In the genomic region with DNA sequence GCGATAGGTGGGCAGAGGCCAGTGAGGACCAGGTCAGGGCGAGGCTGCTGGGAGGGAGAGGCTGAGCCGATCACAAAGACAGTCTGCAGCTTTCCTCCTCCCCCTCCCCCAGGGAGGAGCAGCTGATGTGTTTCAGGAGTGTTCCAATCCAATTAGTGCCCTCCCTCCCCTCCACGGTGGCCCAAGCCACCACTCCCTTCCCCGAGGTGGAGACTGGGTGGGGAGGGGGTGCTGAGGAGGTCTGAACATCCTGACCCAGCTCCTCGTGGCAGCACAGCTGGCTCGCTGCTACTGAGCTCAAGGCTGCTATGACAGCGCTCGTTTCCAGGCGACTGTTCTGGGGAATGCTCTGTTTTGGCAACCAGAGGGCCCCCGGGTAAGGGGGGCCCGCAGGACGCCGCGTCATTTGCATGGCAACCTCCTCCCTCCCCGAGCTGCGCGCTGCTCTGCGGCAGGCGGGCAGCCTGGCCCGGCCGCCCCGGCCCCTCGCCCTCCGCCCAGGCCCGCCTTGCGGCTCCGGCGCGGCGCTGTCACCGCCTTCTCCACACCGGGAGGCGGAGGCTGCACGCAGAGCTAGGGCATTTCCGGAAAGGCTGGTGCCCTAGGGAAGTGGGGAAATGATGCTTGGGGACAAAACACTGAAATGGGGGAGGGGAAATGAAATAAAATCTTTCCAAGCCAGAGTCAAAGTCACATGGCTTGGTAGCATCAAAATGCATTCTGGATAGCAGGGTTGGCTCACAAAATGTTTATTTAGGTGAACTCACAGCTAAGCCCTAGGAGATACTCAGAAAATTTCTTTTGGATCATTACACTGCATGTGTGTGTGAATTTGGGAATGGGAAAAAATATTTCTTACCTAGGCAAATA, we compare ENCODE assay signal across 7 cellular contexts.
A peak's percentile ranks its signal among the peaks of the same experiment; 100 is the strongest.
DNase-seq lines count a peak whose midpoint lies in the region; ATAC-seq and TF ChIP-seq lines count a peak whose summit lies in the region.

No MANE protein-coding gene starts in this region.

- H3K4me2 ChIP-seq in skeletal muscle satellite cell (ENCODE audit: low read length) = peak overlapping the region; percentile 83

- TF ChIP-seq CTCF in VCaP (conservative IDR thresholded peaks at IDR 0.05) = no peak; the same call in 1 of the 2 replicates

- in situ Hi-C loops in T47D (cut with HindIII; ENCODE audit: low pct_unique_long_range_greater_than_20kb, low sequenced_read_pairs) = no loop called here

- DNase-seq in NCI-H2107 treated with DMSO at 0.1 percent for 48 hours (lab: John Stamatoyannopoulos, UW; ENCODE audit: unreplicated experiment) = peak; percentile 72
- peak; percentile 63 to 81 for DNase-seq in T47D (ENCODE audit: low read depth in 1 of 2, low spot score in 1 of 2)

- H3K9ac ChIP-seq in iPS-20b (ENCODE audit: low read depth, low read length) (peak overlapping the region; percentile 73; the same call in 1 of the 2 replicates), skeletal muscle satellite cell (ENCODE audit: low read depth, low read length) (peak overlapping the region; percentile 74)

- H3K27ac ChIP-seq in VCaP (peak overlapping the region; percentile 99), iPS-20b (ENCODE audit: low read length) (peak overlapping the region; percentile 1)

- no peaks in the 10 kb centered on the region for H3K9me3 ChIP-seq in iPS-20b (ENCODE audit: insufficient read depth, low read depth, low read length)
- H3K9me3 ChIP-seq in skeletal muscle satellite cell (replicated peaks; ENCODE audit: low read length) = no peaks in the 10 kb centered on the region

- H3K4me1 ChIP-seq in iPS-20b (ENCODE audit: insufficient read depth, low read length) (peaks cover 30% of the 10 kb centered on the region), skeletal muscle satellite cell (ENCODE audit: control insufficient read depth, insufficient read depth, low read length) (peaks cover 19% of the 10 kb centered on the region)

- ATAC-seq in GM18517 (IDR thresholded peaks at IDR 0.05; ENCODE audit: unreplicated experiment) (peak; percentile 81), HG03039 (IDR thresholded peaks at IDR 0.05; ENCODE audit: unreplicated experiment) (peak; percentile 81)

- H3K27me3 ChIP-seq in iPS-20b (ENCODE audit: insufficient read depth, low read length) (no peaks in the 10 kb centered on the region), skeletal muscle satellite cell (ENCODE audit: control insufficient read depth, insufficient read depth, low read length) (no peaks in the 10 kb centered on the region)

- H3K4me3 ChIP-seq in iPS-20b (ENCODE audit: low read length) (peak overlapping the region; percentile 49), skeletal muscle satellite cell (ENCODE audit: low read length) (peak overlapping the region; percentile 64)

- H3K36me3 ChIP-seq in iPS-20b (ENCODE audit: insufficient read depth, low read depth, low read length) (no peaks in the 10 kb centered on the region), skeletal muscle satellite cell (ENCODE audit: insufficient read depth, low read length) (no peaks in the 10 kb centered on the region)

Comparison
In these comparisons a context has a peak if more than half of its experiments do, and no peak if none do; other contexts are left out.
1. Peak in every context shown above with its lines: DNase-seq, ATAC-seq, H3K4me3 ChIP-seq and H3K27ac ChIP-seq.